1 cellular context compared by ENCODE assay signal in the genomic region with DNA sequence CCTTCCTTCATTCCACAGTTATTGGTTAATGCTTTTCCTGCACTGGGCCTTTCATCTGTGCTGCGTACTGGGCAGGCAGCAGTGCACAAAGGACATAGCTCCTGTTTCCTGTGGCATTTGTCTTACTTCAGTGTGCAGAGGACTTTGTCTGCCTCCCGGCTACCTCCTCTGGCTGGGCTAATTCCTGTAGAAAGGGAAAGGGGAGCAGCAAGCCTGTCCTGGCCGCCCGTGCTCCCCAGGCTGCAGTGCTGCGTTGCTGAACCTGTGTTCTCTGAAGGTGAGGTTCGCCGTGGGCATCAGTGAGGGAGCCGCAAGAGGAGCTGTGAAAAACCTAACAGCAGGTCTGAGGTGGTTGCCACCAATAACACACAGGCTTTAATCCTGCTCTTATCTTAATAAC.
TF ChIP-seq lines count a peak whose summit lies in the region.

No MANE protein-coding gene starts in this region.

TF ChIP-seq in H1, 55 proteins besides CTCF, POLR2A, EP300 and RAD21:
- TF ChIP-seq, protein P1, sequence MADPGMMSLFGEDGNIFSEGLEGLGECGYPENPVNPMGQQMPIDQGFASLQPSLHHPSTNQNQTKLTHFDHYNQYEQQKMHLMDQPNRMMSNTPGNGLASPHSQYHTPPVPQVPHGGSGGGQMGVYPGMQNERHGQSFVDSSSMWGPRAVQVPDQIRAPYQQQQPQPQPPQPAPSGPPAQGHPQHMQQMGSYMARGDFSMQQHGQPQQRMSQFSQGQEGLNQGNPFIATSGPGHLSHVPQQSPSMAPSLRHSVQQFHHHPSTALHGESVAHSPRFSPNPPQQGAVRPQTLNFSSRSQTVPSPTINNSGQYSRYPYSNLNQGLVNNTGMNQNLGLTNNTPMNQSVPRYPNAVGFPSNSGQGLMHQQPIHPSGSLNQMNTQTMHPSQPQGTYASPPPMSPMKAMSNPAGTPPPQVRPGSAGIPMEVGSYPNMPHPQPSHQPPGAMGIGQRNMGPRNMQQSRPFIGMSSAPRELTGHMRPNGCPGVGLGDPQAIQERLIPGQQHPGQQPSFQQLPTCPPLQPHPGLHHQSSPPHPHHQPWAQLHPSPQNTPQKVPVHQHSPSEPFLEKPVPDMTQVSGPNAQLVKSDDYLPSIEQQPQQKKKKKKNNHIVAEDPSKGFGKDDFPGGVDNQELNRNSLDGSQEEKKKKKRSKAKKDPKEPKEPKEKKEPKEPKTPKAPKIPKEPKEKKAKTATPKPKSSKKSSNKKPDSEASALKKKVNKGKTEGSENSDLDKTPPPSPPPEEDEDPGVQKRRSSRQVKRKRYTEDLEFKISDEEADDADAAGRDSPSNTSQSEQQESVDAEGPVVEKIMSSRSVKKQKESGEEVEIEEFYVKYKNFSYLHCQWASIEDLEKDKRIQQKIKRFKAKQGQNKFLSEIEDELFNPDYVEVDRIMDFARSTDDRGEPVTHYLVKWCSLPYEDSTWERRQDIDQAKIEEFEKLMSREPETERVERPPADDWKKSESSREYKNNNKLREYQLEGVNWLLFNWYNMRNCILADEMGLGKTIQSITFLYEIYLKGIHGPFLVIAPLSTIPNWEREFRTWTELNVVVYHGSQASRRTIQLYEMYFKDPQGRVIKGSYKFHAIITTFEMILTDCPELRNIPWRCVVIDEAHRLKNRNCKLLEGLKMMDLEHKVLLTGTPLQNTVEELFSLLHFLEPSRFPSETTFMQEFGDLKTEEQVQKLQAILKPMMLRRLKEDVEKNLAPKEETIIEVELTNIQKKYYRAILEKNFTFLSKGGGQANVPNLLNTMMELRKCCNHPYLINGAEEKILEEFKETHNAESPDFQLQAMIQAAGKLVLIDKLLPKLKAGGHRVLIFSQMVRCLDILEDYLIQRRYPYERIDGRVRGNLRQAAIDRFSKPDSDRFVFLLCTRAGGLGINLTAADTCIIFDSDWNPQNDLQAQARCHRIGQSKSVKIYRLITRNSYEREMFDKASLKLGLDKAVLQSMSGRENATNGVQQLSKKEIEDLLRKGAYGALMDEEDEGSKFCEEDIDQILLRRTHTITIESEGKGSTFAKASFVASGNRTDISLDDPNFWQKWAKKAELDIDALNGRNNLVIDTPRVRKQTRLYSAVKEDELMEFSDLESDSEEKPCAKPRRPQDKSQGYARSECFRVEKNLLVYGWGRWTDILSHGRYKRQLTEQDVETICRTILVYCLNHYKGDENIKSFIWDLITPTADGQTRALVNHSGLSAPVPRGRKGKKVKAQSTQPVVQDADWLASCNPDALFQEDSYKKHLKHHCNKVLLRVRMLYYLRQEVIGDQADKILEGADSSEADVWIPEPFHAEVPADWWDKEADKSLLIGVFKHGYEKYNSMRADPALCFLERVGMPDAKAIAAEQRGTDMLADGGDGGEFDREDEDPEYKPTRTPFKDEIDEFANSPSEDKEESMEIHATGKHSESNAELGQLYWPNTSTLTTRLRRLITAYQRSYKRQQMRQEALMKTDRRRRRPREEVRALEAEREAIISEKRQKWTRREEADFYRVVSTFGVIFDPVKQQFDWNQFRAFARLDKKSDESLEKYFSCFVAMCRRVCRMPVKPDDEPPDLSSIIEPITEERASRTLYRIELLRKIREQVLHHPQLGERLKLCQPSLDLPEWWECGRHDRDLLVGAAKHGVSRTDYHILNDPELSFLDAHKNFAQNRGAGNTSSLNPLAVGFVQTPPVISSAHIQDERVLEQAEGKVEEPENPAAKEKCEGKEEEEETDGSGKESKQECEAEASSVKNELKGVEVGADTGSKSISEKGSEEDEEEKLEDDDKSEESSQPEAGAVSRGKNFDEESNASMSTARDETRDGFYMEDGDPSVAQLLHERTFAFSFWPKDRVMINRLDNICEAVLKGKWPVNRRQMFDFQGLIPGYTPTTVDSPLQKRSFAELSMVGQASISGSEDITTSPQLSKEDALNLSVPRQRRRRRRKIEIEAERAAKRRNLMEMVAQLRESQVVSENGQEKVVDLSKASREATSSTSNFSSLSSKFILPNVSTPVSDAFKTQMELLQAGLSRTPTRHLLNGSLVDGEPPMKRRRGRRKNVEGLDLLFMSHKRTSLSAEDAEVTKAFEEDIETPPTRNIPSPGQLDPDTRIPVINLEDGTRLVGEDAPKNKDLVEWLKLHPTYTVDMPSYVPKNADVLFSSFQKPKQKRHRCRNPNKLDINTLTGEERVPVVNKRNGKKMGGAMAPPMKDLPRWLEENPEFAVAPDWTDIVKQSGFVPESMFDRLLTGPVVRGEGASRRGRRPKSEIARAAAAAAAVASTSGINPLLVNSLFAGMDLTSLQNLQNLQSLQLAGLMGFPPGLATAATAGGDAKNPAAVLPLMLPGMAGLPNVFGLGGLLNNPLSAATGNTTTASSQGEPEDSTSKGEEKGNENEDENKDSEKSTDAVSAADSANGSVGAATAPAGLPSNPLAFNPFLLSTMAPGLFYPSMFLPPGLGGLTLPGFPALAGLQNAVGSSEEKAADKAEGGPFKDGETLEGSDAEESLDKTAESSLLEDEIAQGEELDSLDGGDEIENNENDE (IDR thresholded peaks at IDR 0.05; ENCODE audit: insufficient replicate concordance, low read length): no peak
